Comparison of ENCODE assay signal across 20 cellular contexts in genomic region chr1:64893921-64894320, GRCh38.
DNase-seq lines count a peak whose midpoint lies in the region; ATAC-seq and TF ChIP-seq lines count a peak whose summit lies in the region.
"Had no signal": no experiment of that assay in that cellular context is flagged by ENCODE, and none has a peak within 500 bp of the region (broad histone marks: within the 10 kb centered on the region; RNA-seq: fewer than 3 reads in every experiment).

No MANE protein-coding gene starts in this region.

- peak overlapping the region; percentile 90; the same call in 1 of the 2 replicates for H3K4me2 ChIP-seq in KMS-11
- H3K4me2 ChIP-seq: smooth muscle cell had no signal

- no peaks in the 10 kb centered on the region for H3K36me3 ChIP-seq in CD4-positive, alpha-beta memory T cell (ENCODE audit: insufficient read depth, low read length)
- H3K36me3 ChIP-seq in KMS-11 (ENCODE audit: insufficient read depth): no peaks in the 10 kb centered on the region
- H3K36me3 ChIP-seq: cardiac muscle cell, lower lobe of right lung had no signal

- H3K9ac ChIP-seq in KMS-11: no peak overlapping the region

- H3K79me2 ChIP-seq in KMS-11 (ENCODE audit: insufficient read depth, low read depth): peaks cover 58% of the 10 kb centered on the region; the same call in 1 of the 2 replicates

- no peaks in the 10 kb centered on the region for H3K27me3 Mint-ChIP-seq in CD4-positive, alpha-beta memory T cell
- peaks cover 3 to 11% (median 10%) of the 10 kb centered on the region in 3 donors for H3K27me3 Mint-ChIP-seq in immature natural killer cell (ENCODE audit: low read depth in 3 of 3)
- H3K27me3 Mint-ChIP-seq in stimulated activated memory B cell treated with anti-CD40 and anti-IgM and Interleukin-4, amounts not matched to agents 10 μg/mL and 1 μg/mL and 100 μg/mL, for 72 hours: no peaks in the 10 kb centered on the region
- H3K27me3 Mint-ChIP-seq: dendritic cell treated with granulocyte-macrophage colony-stimulating factor and Interleukin-4, amounts not matched to agents 40 ng/mL and 50 ng/mL, for 4 days had no signal

- no peak for ATAC-seq in stimulated activated memory B cell treated with anti-CD40 and anti-IgM and Interleukin-4, amounts not matched to agents 10 μg/mL and 1 μg/mL and 100 μg/mL, for 72 hours
- ATAC-seq: PC-3 had no signal

- H3K27ac ChIP-seq in CD4-positive, alpha-beta memory T cell (ENCODE audit: low read depth, low read length): no peak overlapping the region
- H3K27ac ChIP-seq in KMS-11: no peak overlapping the region
- H3K27ac ChIP-seq in coronary artery: peak overlapping the region in 1 of 2 donors; percentile 3
- H3K27ac ChIP-seq: cardiac muscle cell had no signal

- H3K36me3 Mint-ChIP-seq in CD4-positive, alpha-beta memory T cell: no peaks in the 10 kb centered on the region
- H3K36me3 Mint-ChIP-seq in immature natural killer cell: no peaks in the 10 kb centered on the region
- H3K36me3 Mint-ChIP-seq in stimulated activated memory B cell treated with anti-CD40 and anti-IgM and Interleukin-4, amounts not matched to agents 10 μg/mL and 1 μg/mL and 100 μg/mL, for 72 hours: no peaks in the 10 kb centered on the region

- H3K27me3 ChIP-seq in CD4-positive, alpha-beta memory T cell (ENCODE audit: insufficient read depth, low read length): no peaks in the 10 kb centered on the region
- no peaks in the 10 kb centered on the region for H3K27me3 ChIP-seq in KMS-11 (ENCODE audit: insufficient read depth, low read depth)
- H3K27me3 ChIP-seq: cardiac muscle cell had no signal

- H3K27ac Mint-ChIP-seq in CD4-positive, alpha-beta memory T cell: peak overlapping the region in 5 of 7 donors; percentile 0 to 67 (median 31)
- peak overlapping the region; percentile 86 to 94 (median 91) for H3K27ac Mint-ChIP-seq in immature natural killer cell
- peak overlapping the region; percentile 46 for H3K27ac Mint-ChIP-seq in stimulated activated memory B cell treated with anti-CD40 and anti-IgM and Interleukin-4, amounts not matched to agents 10 μg/mL and 1 μg/mL and 100 μg/mL, for 72 hours

- peaks cover 0 to 2% (median 0%) of the 10 kb centered on the region in 8 donors for H3K9me3 Mint-ChIP-seq in CD4-positive, alpha-beta memory T cell
- H3K9me3 Mint-ChIP-seq in immature natural killer cell: no peaks in the 10 kb centered on the region
- H3K9me3 Mint-ChIP-seq in stimulated activated memory B cell treated with anti-CD40 and anti-IgM and Interleukin-4, amounts not matched to agents 10 μg/mL and 1 μg/mL and 100 μg/mL, for 72 hours: no peaks in the 10 kb centered on the region
- H3K9me3 Mint-ChIP-seq: dendritic cell treated with granulocyte-macrophage colony-stimulating factor and Interleukin-4, amounts not matched to agents 40 ng/mL and 50 ng/mL, for 4 days had no signal

- TF ChIP-seq CTCF in KMS-11 (conservative IDR thresholded peaks at IDR 0.05; ENCODE audit: low read depth, low read length) (no peak), coronary artery (IDR thresholded peaks at IDR 0.05) (no peak)

- peaks cover 24% of the 10 kb centered on the region for H4K20me1 ChIP-seq in KMS-11 (ENCODE audit: insufficient read depth)

- H3K4me3 Mint-ChIP-seq in CD4-positive, alpha-beta memory T cell: peak overlapping the region in 6 of 8 donors; percentile 1 to 31 (median 11)
- peak overlapping the region; percentile 77 to 84 (median 79) for H3K4me3 Mint-ChIP-seq in immature natural killer cell
- no peak overlapping the region for H3K4me3 Mint-ChIP-seq in stimulated activated memory B cell treated with anti-CD40 and anti-IgM and Interleukin-4, amounts not matched to agents 10 μg/mL and 1 μg/mL and 100 μg/mL, for 72 hours
- H3K4me3 Mint-ChIP-seq: dendritic cell treated with granulocyte-macrophage colony-stimulating factor and Interleukin-4, amounts not matched to agents 40 ng/mL and 50 ng/mL, for 4 days had no signal

- CTCF ChIA-PET in CD4-positive, alpha-beta memory T cell (lab: Charles Lee; ENCODE audit: partially characterized antibody): interaction anchor here (1.0 to 2.1 kb wide), 4 partner anchors 11 to 152 kb away, joined by 4 to 5 read pairs (median 4); no protein-coding TSS in a partner anchor

- H3K4me1 ChIP-seq in CD4-positive, alpha-beta memory T cell (ENCODE audit: insufficient read depth, low read length): peaks cover 96% of the 10 kb centered on the region
- peaks cover 82% of the 10 kb centered on the region for H3K4me1 ChIP-seq in KMS-11 (ENCODE audit: low read depth, poor library complexity, severe bottlenecking)

- H2AFZ ChIP-seq in KMS-11 (ENCODE audit: low read depth): no peak overlapping the region

- POLR2A ChIA-PET in CD4-positive, alpha-beta memory T cell (lab: Charles Lee; ENCODE audit: partially characterized antibody): interaction anchor here (1.1 to 2.8 kb wide), 2 partner anchors 10 to 72 kb away, joined by 4 to 10 read pairs; partner anchors contain the start of gene JAK1

- no peak for DNase-seq in CD4-positive, alpha-beta memory T cell
- DNase-seq in immature natural killer cell (no peak), middle frontal gyrus (ENCODE audit: extremely low spot score, low spot score) (no peak), A172 (ENCODE audit: low spot score) (no peak), coronary artery (ENCODE audit: low spot score) (no peak)
- DNase-seq: anterior cingulate cortex; DMS79 treated with DMSO at 0.1 percent for 48 hours; Karpas-422; lower lobe of right lung; NCI-H1436 treated with DMSO at 0.1 percent for 48 hours; NCI-H510A; occipital lobe; PC-3; SHP77 treated with DMSO at 0.1 percent for 48 hours; stimulated activated CD4-positive, alpha-beta T cell treated with anti-CD3 and anti-CD28 coated beads, Interleukin-2, amount 100 ng/mL, for 24 hours had no signal

- peaks cover 83 to 98% (median 91%) of the 10 kb centered on the region in 4 donors for H3K4me1 Mint-ChIP-seq in CD4-positive, alpha-beta memory T cell
- peaks cover 98 to 100% of the 10 kb centered on the region in 2 donors for H3K4me1 Mint-ChIP-seq in immature natural killer cell
- H3K4me1 Mint-ChIP-seq in stimulated activated memory B cell treated with anti-CD40 and anti-IgM and Interleukin-4, amounts not matched to agents 10 μg/mL and 1 μg/mL and 100 μg/mL, for 72 hours: peaks cover 96% of the 10 kb centered on the region

- intact Hi-C loops in CD4-positive, alpha-beta memory T cell (cut with micrococcal nuclease): loop anchor here (2.0 kb wide), 1 partner anchor 13 kb away; no protein-coding TSS in a partner anchor

- no peak overlapping the region for H3K4me3 ChIP-seq in CD4-positive, alpha-beta memory T cell (ENCODE audit: low read length in 2 of 2)
- H3K4me3 ChIP-seq in KMS-11 (IDR thresholded peaks at IDR 0.05; ENCODE audit: insufficient read depth, low read depth, low read length) (no peak overlapping the region), coronary artery (no peak overlapping the region)
- H3K4me3 ChIP-seq: cardiac muscle cell, lower lobe of right lung, smooth muscle cell had no signal

- no peaks in the 10 kb centered on the region for H3K9me3 ChIP-seq in CD4-positive, alpha-beta memory T cell (ENCODE audit: control insufficient read depth in 1 of 2, low read length in 2 of 2)
- H3K9me3 ChIP-seq: lower lobe of right lung had no signal

Comparison
In these comparisons a context has a peak if more than half of its experiments do, and no peak if none do; other contexts are left out.
1. H3K27ac Mint-ChIP-seq: peak in every context shown above with its lines; median percentile 91 in immature natural killer cell; 46 in stimulated activated memory B cell treated with anti-CD40 and anti-IgM and Interleukin-4, amounts not matched to agents 10 μg/mL and 1 μg/mL and 100 μg/mL, for 72 hours; 31 in CD4-positive, alpha-beta memory T cell.